ENCODE assay signal across 1 cellular context in the genomic region with DNA sequence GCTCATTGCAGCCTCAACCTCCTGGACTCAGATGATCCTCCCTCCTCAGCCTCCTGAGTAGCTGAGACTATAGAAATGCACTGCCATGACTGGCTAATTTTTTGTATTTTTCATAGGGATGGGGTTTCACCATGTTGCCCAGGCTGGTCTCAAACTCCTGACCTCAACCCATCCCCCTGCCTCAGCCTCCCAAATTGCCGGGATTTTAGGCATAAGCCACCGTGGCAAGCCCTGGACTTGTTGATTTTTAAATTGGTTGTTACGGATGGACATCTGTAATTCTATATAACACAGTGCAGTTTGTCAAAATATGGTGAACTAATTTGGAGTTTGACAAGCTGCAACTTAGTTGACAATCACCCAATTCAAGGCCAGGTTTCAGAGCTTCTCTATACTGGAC.
TF ChIP-seq lines count a peak whose summit lies in the region.

No MANE protein-coding gene starts in this region.

TF ChIP-seq in HepG2, 621 proteins besides CTCF, POLR2A, EP300 and RAD21:
- TF ChIP-seq, protein P1, sequence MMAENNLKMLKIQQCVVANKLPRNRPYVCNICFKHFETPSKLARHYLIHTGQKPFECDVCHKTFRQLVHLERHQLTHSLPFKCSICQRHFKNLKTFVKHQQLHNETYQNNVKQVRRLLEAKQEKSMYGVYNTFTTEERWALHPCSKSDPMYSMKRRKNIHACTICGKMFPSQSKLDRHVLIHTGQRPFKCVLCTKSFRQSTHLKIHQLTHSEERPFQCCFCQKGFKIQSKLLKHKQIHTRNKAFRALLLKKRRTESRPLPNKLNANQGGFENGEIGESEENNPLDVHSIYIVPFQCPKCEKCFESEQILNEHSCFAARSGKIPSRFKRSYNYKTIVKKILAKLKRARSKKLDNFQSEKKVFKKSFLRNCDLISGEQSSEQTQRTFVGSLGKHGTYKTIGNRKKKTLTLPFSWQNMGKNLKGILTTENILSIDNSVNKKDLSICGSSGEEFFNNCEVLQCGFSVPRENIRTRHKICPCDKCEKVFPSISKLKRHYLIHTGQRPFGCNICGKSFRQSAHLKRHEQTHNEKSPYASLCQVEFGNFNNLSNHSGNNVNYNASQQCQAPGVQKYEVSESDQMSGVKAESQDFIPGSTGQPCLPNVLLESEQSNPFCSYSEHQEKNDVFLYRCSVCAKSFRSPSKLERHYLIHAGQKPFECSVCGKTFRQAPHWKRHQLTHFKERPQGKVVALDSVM (CRISPR knock-in tag; IDR thresholded peaks at IDR 0.05), result 0 out of 2 replicates have a peak, but pooled peaks have one; percentile 29
- TF ChIP-seq SRF (IDR thresholded peaks at IDR 0.05; ENCODE audit: low read depth, low read length), result no peak
TF ChIP-seq in HepG2: peak in this region for 1.
